Comparison of ENCODE assay signal across 18 cellular contexts in genomic region chr16:84323626-84324025, GRCh38. TPM values are rescaled to one million over a fixed set of nuclear protein-coding genes. Genes with fewer than 3 reads are reported as not detected.
DNase-seq lines count a peak whose midpoint lies in the region; FAIRE-seq and TF ChIP-seq lines count a peak whose summit lies in the region.
"Had no signal": no experiment of that assay in that cellular context is flagged by ENCODE, and none has a peak within 500 bp of the region (broad histone marks: within the 10 kb centered on the region; RNA-seq: fewer than 3 reads in every experiment).

No MANE protein-coding gene starts in this region.

- no peaks in the 10 kb centered on the region for H3K27me3 ChIP-seq in bronchial epithelial cell (ENCODE audit: control insufficient read depth, insufficient read depth, low read length)
- H3K27me3 ChIP-seq: SJCRH30 had no signal

- TF ChIP-seq POLR2A in NB4 (IDR thresholded peaks at IDR 0.05; ENCODE audit: extremely low read depth, insufficient read length) = no peak

- TF ChIP-seq CTCF in NB4 (IDR thresholded peaks at IDR 0.05; ENCODE audit: low read depth, low read length) (no peak), bronchial epithelial cell (IDR thresholded peaks at IDR 0.05; ENCODE audit: insufficient read depth, low read length, severe bottlenecking) (no peak)

- DNase-seq in M059J (ENCODE audit: low read depth) = peak; percentile 27
- peak; percentile 72 for DNase-seq in NB4 (ENCODE audit: low read depth)
- DNase-seq in bronchial epithelial cell (ENCODE audit: low read depth) = peak; percentile 33
- peak; percentile 47 for DNase-seq in renal cortical epithelial cell (ENCODE audit: low read depth)
- DNase-seq in NCI-H2227 treated with DMSO at 0.1 percent for 48 hours (lab: John Stamatoyannopoulos, UW) = no peak
- no peak for DNase-seq in DMS 273 (lab: John Stamatoyannopoulos, UW; ENCODE audit: unreplicated experiment)
- no peak for DNase-seq in hypothalamus (lab: John Stamatoyannopoulos, UW)
- DNase-seq: CD8-positive, alpha-beta memory T cell; DMS 273 treated with DMSO at 0.1 percent for 48 hours; H7; KG1; MM.1S; NCI-H146; NCI-H2107; NCI-H446; NCI-H748 treated with DMSO at 0.1 percent for 48 hours; SJCRH30 had no signal

- H3K4me3 ChIP-seq in NB4 (ENCODE audit: low read depth, low read length) (no peak overlapping the region), bronchial epithelial cell (ENCODE audit: low read depth, low read length) (no peak overlapping the region)
- H3K4me3 ChIP-seq: SJCRH30 had no signal

- FAIRE-seq in bronchial epithelial cell (lab: Jason Lieb, UNC) = no peak

- no peaks in the 10 kb centered on the region for H3K36me3 ChIP-seq in bronchial epithelial cell (ENCODE audit: control insufficient read depth, insufficient read depth, low read length)
- H3K36me3 ChIP-seq: SJCRH30 had no signal

RNA-seq across cellular contexts. Expression of gene WFDC1, which starts 28.9 kb away (rescaled TPM):
- total RNA-seq in M059J (2014; rRNA removed; shearing (Covaris generic)) = 0.05 and 0.52 TPM in 2 replicates
- not detected in 2 replicates for total RNA-seq in bronchial epithelial cell
- total RNA-seq in renal cortical epithelial cell = 0.05 TPM in 1 of 2 replicates, not detected in the other
- total RNA-seq: CD8-positive, alpha-beta memory T cell; Daoy had no signal

RNA-seq across cellular contexts. Expression of gene ATP2C2, which starts 44.7 kb away (rescaled TPM):
- total RNA-seq in M059J (2014; rRNA removed; shearing (Covaris generic)) = 0.07 TPM in 1 of 2 replicates, not detected in the other
- total RNA-seq in bronchial epithelial cell = 32.1 and 204 TPM in 2 replicates
- 7.1 TPM in 1 of 2 replicates, not detected in the other for total RNA-seq in renal cortical epithelial cell
- total RNA-seq: CD8-positive, alpha-beta memory T cell; Daoy had no signal

Comparison
In these comparisons a context has a peak if more than half of its experiments do, and no peak if none do; other contexts are left out.
1. DNase-seq: peak in M059J (single experiment), NB4 (single experiment), bronchial epithelial cell (single experiment) and renal cortical epithelial cell (single experiment); none in NCI-H2227 treated with DMSO at 0.1 percent for 48 hours (single experiment), DMS 273 (single experiment) and hypothalamus (0 of 51).